ENCODE assay signal across 1 cellular context in the genomic region with DNA sequence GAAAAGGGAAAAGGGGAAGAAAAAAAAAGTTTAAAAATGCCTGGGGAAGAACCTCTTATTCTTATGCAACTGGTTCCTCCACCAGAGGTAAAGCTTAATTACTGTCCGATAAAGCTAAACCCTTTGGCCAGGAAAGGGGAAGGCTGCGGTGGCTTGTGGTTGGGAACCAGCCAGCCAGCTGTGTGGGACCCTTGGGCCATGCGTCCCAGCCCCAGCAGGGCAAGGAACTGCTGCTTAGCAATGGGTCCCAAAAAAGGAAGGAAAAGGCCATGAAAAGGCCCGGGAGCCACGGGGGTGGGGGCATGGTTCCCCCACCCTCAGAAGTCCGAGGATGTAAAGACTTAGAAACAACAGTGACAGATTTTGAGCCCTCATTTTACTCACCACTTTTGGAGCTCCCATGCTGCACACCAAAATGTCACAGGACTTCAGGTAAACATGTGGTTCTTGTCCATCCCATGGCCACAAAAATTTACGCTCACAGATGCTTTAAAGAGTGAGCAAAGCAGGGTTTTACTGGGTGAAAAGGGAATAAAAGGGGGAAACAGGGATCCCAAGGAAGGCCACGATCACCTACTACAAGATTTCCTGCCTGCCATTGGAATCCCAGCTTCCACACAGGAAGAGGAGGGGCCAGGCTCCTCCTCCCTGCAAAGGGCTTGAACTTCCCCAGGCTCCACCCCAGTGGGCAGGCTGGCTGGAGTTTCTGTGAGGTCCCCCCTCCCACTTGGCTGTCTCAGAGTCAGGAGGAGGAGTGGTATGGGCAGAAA.
TF ChIP-seq lines count a peak whose summit lies in the region.

No MANE protein-coding gene starts in this region.

TF ChIP-seq in HepG2, 621 proteins besides CTCF, POLR2A, EP300 and RAD21 (continued from another document and continues in another):
- TF ChIP-seq, protein P1, sequence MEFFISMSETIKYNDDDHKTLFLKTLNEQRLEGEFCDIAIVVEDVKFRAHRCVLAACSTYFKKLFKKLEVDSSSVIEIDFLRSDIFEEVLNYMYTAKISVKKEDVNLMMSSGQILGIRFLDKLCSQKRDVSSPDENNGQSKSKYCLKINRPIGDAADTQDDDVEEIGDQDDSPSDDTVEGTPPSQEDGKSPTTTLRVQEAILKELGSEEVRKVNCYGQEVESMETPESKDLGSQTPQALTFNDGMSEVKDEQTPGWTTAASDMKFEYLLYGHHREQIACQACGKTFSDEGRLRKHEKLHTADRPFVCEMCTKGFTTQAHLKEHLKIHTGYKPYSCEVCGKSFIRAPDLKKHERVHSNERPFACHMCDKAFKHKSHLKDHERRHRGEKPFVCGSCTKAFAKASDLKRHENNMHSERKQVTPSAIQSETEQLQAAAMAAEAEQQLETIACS (CRISPR knock-in tag; IDR thresholded peaks at IDR 0.05): no peak
- TF ChIP-seq, protein P2, sequence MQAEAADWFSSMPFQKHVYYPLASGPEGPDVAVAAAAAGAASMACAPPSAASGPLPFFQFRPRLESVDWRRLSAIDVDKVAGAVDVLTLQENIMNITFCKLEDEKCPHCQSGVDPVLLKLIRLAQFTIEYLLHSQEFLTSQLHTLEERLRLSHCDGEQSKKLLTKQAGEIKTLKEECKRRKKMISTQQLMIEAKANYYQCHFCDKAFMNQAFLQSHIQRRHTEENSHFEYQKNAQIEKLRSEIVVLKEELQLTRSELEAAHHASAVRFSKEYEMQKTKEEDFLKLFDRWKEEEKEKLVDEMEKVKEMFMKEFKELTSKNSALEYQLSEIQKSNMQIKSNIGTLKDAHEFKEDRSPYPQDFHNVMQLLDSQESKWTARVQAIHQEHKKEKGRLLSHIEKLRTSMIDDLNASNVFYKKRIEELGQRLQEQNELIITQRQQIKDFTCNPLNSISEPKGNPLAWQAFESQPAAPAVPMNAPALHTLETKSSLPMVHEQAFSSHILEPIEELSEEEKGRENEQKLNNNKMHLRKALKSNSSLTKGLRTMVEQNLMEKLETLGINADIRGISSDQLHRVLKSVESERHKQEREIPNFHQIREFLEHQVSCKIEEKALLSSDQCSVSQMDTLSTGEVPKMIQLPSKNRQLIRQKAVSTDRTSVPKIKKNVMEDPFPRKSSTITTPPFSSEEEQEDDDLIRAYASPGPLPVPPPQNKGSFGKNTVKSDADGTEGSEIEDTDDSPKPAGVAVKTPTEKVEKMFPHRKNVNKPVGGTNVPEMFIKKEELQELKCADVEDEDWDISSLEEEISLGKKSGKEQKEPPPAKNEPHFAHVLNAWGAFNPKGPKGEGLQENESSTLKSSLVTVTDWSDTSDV (CRISPR knock-in tag; IDR thresholded peaks at IDR 0.05): peak; percentile 70; the same call in 1 of the 2 replicates
- TF ChIP-seq MIER2 (CRISPR knock-in tag; IDR thresholded peaks at IDR 0.05) (no peak), NRL (CRISPR knock-in tag; IDR thresholded peaks at IDR 0.05; ENCODE audit: borderline replicate concordance) (no peak; the same call in 1 of the 2 replicates), ZSCAN20 (CRISPR knock-in tag; IDR thresholded peaks at IDR 0.05; ENCODE audit: borderline replicate concordance) (no peak), NFE2 (CRISPR knock-in tag; IDR thresholded peaks at IDR 0.05) (no peak), NFE2L2 (IDR thresholded peaks at IDR 0.05; ENCODE audit: low read length) (no peak), ZNF772 (CRISPR knock-in tag; IDR thresholded peaks at IDR 0.05) (0 out of 2 replicates have a peak, but pooled peaks have one; percentile 7), KDM3A (CRISPR knock-in tag; IDR thresholded peaks at IDR 0.05; ENCODE audit: low read depth) (no peak), AGO1 (IDR thresholded peaks at IDR 0.05; ENCODE audit: low read depth, low read length, poor library complexity, severe bottlenecking) (no peak), TOPORS (CRISPR knock-in tag; IDR thresholded peaks at IDR 0.05) (no peak), MIXL1 (CRISPR knock-in tag; IDR thresholded peaks at IDR 0.05) (peak; percentile 61; the same call in 1 of the 2 replicates), NKX3-1 (CRISPR knock-in tag; IDR thresholded peaks at IDR 0.05) (no peak), ZFY (CRISPR knock-in tag; IDR thresholded peaks at IDR 0.05) (peak; percentile 90), KAT8 (CRISPR knock-in tag; IDR thresholded peaks at IDR 0.05) (peak; percentile 84), ZNF343 (CRISPR knock-in tag; IDR thresholded peaks at IDR 0.05) (no peak), TCF7L2 (IDR thresholded peaks at IDR 0.05; ENCODE audit: low read depth, low read length) (no peak), MAFF (IDR thresholded peaks at IDR 0.05; ENCODE audit: low read depth, low read length) (no peak), PHF20 (CRISPR knock-in tag; IDR thresholded peaks at IDR 0.05) (peak; percentile 55; the same call in 1 of the 2 replicates), SUZ12 (IDR thresholded peaks at IDR 0.05; ENCODE audit: low read depth, low read length) (no peak), SRSF1 (optimal IDR thresholded peaks at IDR 0.05; ENCODE audit: low read depth, low read length) (peak; percentile 59), RARA (CRISPR knock-in tag; IDR thresholded peaks at IDR 0.05) (peak; percentile 62; the same call in 1 of the 2 replicates), ZNF670 (CRISPR knock-in tag; IDR thresholded peaks at IDR 0.05; ENCODE audit: borderline replicate concordance) (no peak), ATF1 (CRISPR knock-in tag; IDR thresholded peaks at IDR 0.05) (no peak), GATAD1 (CRISPR knock-in tag; IDR thresholded peaks at IDR 0.05) (peak; percentile 64), ZNF543 (CRISPR knock-in tag; IDR thresholded peaks at IDR 0.05) (no peak), ZNF615 (CRISPR knock-in tag; IDR thresholded peaks at IDR 0.05; ENCODE audit: borderline replicate concordance) (no peak), MBNL3 (CRISPR knock-in tag; conservative IDR thresholded peaks at IDR 0.05) (no peak)
- TF ChIP-seq, protein P3, sequence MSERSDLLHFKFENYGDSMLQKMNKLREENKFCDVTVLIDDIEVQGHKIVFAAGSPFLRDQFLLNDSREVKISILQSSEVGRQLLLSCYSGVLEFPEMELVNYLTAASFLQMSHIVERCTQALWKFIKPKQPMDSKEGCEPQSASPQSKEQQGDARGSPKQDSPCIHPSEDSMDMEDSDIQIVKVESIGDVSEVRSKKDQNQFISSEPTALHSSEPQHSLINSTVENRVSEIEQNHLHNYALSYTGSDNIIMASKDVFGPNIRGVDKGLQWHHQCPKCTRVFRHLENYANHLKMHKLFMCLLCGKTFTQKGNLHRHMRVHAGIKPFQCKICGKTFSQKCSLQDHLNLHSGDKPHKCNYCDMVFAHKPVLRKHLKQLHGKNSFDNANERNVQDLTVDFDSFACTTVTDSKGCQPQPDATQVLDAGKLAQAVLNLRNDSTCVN (CRISPR knock-in tag; IDR thresholded peaks at IDR 0.05; ENCODE audit: borderline replicate concordance): peak; percentile 52; the same call in 1 of the 2 replicates
- TF ChIP-seq, protein P4, sequence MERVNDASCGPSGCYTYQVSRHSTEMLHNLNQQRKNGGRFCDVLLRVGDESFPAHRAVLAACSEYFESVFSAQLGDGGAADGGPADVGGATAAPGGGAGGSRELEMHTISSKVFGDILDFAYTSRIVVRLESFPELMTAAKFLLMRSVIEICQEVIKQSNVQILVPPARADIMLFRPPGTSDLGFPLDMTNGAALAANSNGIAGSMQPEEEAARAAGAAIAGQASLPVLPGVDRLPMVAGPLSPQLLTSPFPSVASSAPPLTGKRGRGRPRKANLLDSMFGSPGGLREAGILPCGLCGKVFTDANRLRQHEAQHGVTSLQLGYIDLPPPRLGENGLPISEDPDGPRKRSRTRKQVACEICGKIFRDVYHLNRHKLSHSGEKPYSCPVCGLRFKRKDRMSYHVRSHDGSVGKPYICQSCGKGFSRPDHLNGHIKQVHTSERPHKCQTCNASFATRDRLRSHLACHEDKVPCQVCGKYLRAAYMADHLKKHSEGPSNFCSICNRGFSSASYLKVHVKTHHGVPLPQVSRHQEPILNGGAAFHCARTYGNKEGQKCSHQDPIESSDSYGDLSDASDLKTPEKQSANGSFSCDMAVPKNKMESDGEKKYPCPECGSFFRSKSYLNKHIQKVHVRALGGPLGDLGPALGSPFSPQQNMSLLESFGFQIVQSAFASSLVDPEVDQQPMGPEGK (CRISPR knock-in tag; IDR thresholded peaks at IDR 0.05): peak; percentile 68
- TF ChIP-seq, protein P5, sequence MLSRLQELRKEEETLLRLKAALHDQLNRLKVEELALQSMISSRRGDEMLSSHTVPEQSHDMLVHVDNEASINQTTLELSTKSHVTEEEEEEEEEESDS (CRISPR knock-in tag; IDR thresholded peaks at IDR 0.05; ENCODE audit: borderline replicate concordance): no peak
- TF ChIP-seq, protein P6, sequence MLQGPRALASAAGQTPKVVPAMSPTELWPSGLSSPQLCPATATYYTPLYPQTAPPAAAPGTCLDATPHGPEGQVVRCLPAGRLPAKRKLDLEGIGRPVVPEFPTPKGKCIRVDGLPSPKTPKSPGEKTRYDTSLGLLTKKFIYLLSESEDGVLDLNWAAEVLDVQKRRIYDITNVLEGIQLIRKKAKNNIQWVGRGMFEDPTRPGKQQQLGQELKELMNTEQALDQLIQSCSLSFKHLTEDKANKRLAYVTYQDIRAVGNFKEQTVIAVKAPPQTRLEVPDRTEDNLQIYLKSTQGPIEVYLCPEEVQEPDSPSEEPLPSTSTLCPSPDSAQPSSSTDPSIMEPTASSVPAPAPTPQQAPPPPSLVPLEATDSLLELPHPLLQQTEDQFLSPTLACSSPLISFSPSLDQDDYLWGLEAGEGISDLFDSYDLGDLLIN (CRISPR knock-in tag; IDR thresholded peaks at IDR 0.05; ENCODE audit: borderline replicate concordance): no peak
- TF ChIP-seq, protein P7, sequence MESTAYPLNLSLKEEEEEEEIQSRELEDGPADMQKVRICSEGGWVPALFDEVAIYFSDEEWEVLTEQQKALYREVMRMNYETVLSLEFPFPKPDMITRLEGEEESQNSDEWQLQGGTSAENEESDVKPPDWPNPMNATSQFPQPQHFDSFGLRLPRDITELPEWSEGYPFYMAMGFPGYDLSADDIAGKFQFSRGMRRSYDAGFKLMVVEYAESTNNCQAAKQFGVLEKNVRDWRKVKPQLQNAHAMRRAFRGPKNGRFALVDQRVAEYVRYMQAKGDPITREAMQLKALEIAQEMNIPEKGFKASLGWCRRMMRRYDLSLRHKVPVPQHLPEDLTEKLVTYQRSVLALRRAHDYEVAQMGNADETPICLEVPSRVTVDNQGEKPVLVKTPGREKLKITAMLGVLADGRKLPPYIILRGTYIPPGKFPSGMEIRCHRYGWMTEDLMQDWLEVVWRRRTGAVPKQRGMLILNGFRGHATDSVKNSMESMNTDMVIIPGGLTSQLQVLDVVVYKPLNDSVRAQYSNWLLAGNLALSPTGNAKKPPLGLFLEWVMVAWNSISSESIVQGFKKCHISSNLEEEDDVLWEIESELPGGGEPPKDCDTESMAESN (CRISPR knock-in tag; conservative IDR thresholded peaks at IDR 0.05): no peak
- TF ChIP-seq, protein P8, sequence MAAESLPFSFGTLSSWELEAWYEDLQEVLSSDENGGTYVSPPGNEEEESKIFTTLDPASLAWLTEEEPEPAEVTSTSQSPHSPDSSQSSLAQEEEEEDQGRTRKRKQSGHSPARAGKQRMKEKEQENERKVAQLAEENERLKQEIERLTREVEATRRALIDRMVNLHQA (CRISPR knock-in tag; IDR thresholded peaks at IDR 0.05): no peak
- TF ChIP-seq, protein P9, sequence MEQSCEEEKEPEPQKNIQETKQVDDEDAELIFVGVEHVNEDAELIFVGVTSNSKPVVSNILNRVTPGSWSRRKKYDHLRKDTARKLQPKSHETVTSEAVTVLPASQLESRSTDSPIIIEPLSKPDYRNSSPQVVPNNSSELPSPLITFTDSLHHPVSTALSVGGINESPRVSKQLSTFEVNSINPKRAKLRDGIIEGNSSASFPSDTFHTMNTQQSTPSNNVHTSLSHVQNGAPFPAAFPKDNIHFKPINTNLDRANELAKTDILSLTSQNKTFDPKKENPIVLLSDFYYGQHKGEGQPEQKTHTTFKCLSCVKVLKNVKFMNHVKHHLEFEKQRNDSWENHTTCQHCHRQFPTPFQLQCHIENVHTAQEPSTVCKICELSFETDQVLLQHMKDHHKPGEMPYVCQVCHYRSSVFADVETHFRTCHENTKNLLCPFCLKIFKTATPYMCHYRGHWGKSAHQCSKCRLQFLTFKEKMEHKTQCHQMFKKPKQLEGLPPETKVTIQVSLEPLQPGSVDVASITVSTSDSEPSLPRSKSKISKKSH (CRISPR knock-in tag; IDR thresholded peaks at IDR 0.05; ENCODE audit: borderline replicate concordance): no peak
- TF ChIP-seq, protein P10, sequence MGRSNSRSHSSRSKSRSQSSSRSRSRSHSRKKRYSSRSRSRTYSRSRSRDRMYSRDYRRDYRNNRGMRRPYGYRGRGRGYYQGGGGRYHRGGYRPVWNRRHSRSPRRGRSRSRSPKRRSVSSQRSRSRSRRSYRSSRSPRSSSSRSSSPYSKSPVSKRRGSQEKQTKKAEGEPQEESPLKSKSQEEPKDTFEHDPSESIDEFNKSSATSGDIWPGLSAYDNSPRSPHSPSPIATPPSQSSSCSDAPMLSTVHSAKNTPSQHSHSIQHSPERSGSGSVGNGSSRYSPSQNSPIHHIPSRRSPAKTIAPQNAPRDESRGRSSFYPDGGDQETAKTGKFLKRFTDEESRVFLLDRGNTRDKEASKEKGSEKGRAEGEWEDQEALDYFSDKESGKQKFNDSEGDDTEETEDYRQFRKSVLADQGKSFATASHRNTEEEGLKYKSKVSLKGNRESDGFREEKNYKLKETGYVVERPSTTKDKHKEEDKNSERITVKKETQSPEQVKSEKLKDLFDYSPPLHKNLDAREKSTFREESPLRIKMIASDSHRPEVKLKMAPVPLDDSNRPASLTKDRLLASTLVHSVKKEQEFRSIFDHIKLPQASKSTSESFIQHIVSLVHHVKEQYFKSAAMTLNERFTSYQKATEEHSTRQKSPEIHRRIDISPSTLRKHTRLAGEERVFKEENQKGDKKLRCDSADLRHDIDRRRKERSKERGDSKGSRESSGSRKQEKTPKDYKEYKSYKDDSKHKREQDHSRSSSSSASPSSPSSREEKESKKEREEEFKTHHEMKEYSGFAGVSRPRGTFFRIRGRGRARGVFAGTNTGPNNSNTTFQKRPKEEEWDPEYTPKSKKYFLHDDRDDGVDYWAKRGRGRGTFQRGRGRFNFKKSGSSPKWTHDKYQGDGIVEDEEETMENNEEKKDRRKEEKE (IDR thresholded peaks at IDR 0.05): no peak
- TF ChIP-seq, protein P11, sequence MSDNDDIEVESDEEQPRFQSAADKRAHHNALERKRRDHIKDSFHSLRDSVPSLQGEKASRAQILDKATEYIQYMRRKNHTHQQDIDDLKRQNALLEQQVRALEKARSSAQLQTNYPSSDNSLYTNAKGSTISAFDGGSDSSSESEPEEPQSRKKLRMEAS (IDR thresholded peaks at IDR 0.05): peak; percentile 41
